ENCODE assay signal across 29 cellular contexts in genomic region chr4:122873146-122873545, GRCh38. TPM values are rescaled to one million over a fixed set of nuclear protein-coding genes. Genes with fewer than 3 reads are reported as not detected.
DNase-seq lines count a peak whose midpoint lies in the region; ATAC-seq and TF ChIP-seq lines count a peak whose summit lies in the region.
"Had no signal": no experiment of that assay in that cellular context is flagged by ENCODE, and none has a peak within 500 bp of the region (broad histone marks: within the 10 kb centered on the region; RNA-seq: fewer than 3 reads in every experiment).

No MANE protein-coding gene starts in this region.

- no peak overlapping the region for H3K9ac ChIP-seq in mammary epithelial cell (ENCODE audit: insufficient read depth, low read length)

- H3K36me3 Mint-ChIP-seq in naive thymus-derived CD8-positive, alpha-beta T cell, result no peaks in the 10 kb centered on the region

- intact Hi-C loops in mammary epithelial cell (cut with micrococcal nuclease), result loop anchor here (5.0 kb wide), 1 partner anchor 36 kb away; no protein-coding TSS in a partner anchor

- no peak for ATAC-seq in GM18498 (IDR thresholded peaks at IDR 0.05; ENCODE audit: unreplicated experiment)
- no peak for ATAC-seq in naive thymus-derived CD8-positive, alpha-beta T cell
- ATAC-seq: activated naive CD8-positive, alpha-beta T cell treated with anti-CD3 and anti-CD28 coated beads, Interleukin-2, amount 50 U/mL, for 24 hours; activated T-cell treated with anti-CD3 and anti-CD28 coated beads, Interleukin-2, amount 50 U/mL, for 72 hours; left colon; right cardiac atrium; stimulated activated naive CD8-positive, alpha-beta T cell treated with anti-CD3 and anti-CD28 coated beads, Interleukin-15, Interleukin-2, amounts not matched to agents 100 U/mL and 50 U/mL, for 24 hours; upper lobe of right lung had no signal

- WGBS in mammary epithelial cell (ENCODE audit: low coverage, missing lambda C conversion rate), result 92% methylated on average over 1 of the region's 1 CpG

- BruUV-seq in mammary epithelial cell (replicated peaks; lab: Mats Ljungman, UMichigan), result no TSS peak

- H3K36me3 ChIP-seq in mammary epithelial cell (ENCODE audit: insufficient read depth, low read length) (no peaks in the 10 kb centered on the region), osteoblast (ENCODE audit: insufficient read depth, low read length) (peaks cover 28% of the 10 kb centered on the region)
- H3K36me3 ChIP-seq: spleen, upper lobe of right lung had no signal

- peaks cover 18% of the 10 kb centered on the region for H3K79me2 ChIP-seq in mammary epithelial cell (ENCODE audit: insufficient read depth, low read length)
- H3K79me2 ChIP-seq in osteoblast (ENCODE audit: insufficient read depth, low read length), result peaks cover 90% of the 10 kb centered on the region

- no peak overlapping the region for H3K27ac Mint-ChIP-seq in naive thymus-derived CD8-positive, alpha-beta T cell
- H3K27ac Mint-ChIP-seq: activated naive CD8-positive, alpha-beta T cell treated with anti-CD3 and anti-CD28 coated beads, Interleukin-2, amount 50 U/mL, for 24 hours; activated T-cell treated with anti-CD3 and anti-CD28 coated beads, Interleukin-2, amount 50 U/mL, for 72 hours had no signal

- peaks cover 0 to 20% (median 2%) of the 10 kb centered on the region in 9 donors for H3K9me3 Mint-ChIP-seq in naive thymus-derived CD8-positive, alpha-beta T cell
- H3K9me3 Mint-ChIP-seq: activated naive CD8-positive, alpha-beta T cell treated with anti-CD3 and anti-CD28 coated beads, Interleukin-2, amount 50 U/mL, for 24 hours had no signal

- no peak overlapping the region for H3K4me3 Mint-ChIP-seq in naive thymus-derived CD8-positive, alpha-beta T cell
- H3K4me3 Mint-ChIP-seq: activated naive CD8-positive, alpha-beta T cell treated with anti-CD3 and anti-CD28 coated beads, Interleukin-2, amount 50 U/mL, for 24 hours; activated T-cell treated with anti-CD3 and anti-CD28 coated beads, Interleukin-2, amount 50 U/mL, for 72 hours had no signal

- POLR2A ChIA-PET in naive thymus-derived CD8-positive, alpha-beta T cell (lab: Charles Lee), result no interaction called here

- in situ Hi-C loops in mammary epithelial cell (cut with MboI; ENCODE audit: low sequenced_read_pairs in 2 of 2), result no loop called here

- no peak overlapping the region for H3K4me3 ChIP-seq in mammary epithelial cell (replicated peaks in 1 of 3; ENCODE audit: insufficient read depth in 1 of 3, low read depth in 2 of 3, low read length in 3 of 3)
- no peak overlapping the region for H3K4me3 ChIP-seq in osteoblast (ENCODE audit: insufficient read depth, low read length)
- H3K4me3 ChIP-seq: dorsolateral prefrontal cortex, spleen, upper lobe of right lung had no signal

- H3K4me1 ChIP-seq in mammary epithelial cell (ENCODE audit: insufficient read depth, low read length) (peaks cover 12% of the 10 kb centered on the region), osteoblast (ENCODE audit: insufficient read depth, low read length) (peaks cover 51% of the 10 kb centered on the region)
- H3K4me1 ChIP-seq: spleen, upper lobe of right lung had no signal

- CTCF ChIA-PET in mammary epithelial cell (lab: Charles Lee; ENCODE audit: low non-redundant PET), result no interaction called here

- H4K20me1 ChIP-seq in mammary epithelial cell (ENCODE audit: insufficient read depth, low read length) (no peaks in the 10 kb centered on the region), osteoblast (ENCODE audit: insufficient read depth, low read length) (peaks cover 4% of the 10 kb centered on the region)

- H3K27me3 ChIP-seq in mammary epithelial cell (ENCODE audit: insufficient read depth, low read length) (no peaks in the 10 kb centered on the region), osteoblast (ENCODE audit: insufficient read depth, low read length) (no peaks in the 10 kb centered on the region)
- H3K27me3 ChIP-seq: dorsolateral prefrontal cortex, upper lobe of right lung had no signal

- DNase-seq in EL (peak; percentile 42), M059J (ENCODE audit: low read depth) (peak; percentile 26), mammary epithelial cell (no peak), osteoblast (ENCODE audit: insufficient read length, low spot score, missing footprints) (no peak), NCI-H1092 treated with DMSO at 0.1 percent for 48 hours (lab: John Stamatoyannopoulos, UW) (no peak), occipital lobe (lab: John Stamatoyannopoulos, UW) (no peak)
- DNase-seq in naive thymus-derived CD8-positive, alpha-beta T cell, result no peak
- DNase-seq: activated CD4-positive, alpha-beta T cell treated with anti-CD3 and anti-CD28 coated beads, Interleukin-2, amount 50 U/mL, for 48 hours; activated naive CD8-positive, alpha-beta T cell treated with anti-CD3 and anti-CD28 coated beads, Interleukin-2, amount 50 U/mL, for 24 hours; activated T-cell treated with anti-CD3 and anti-CD28 coated beads, Interleukin-2, amount 50 U/mL, for 72 hours; C1 segment of cervical spinal cord; COR-L47; DMS79; dorsolateral prefrontal cortex; hippocampal formation; Karpas-422; left colon; MV-4-11; NCI-H1436 treated with DMSO at 0.1 percent for 48 hours; NCI-H446 treated with DMSO at 0.1 percent for 48 hours; NCI-H82; posterior cingulate gyrus; right cardiac atrium; RPMI8226; spleen; stimulated activated CD4-positive, alpha-beta T cell treated with anti-CD3 and anti-CD28 coated beads, Interleukin-2, amount 100 ng/mL, for 24 hours; stimulated activated naive CD8-positive, alpha-beta T cell treated with anti-CD3 and anti-CD28 coated beads, Interleukin-15, Interleukin-2, amounts not matched to agents 100 U/mL and 50 U/mL, for 24 hours; upper lobe of right lung had no signal

- peaks cover 31 to 47% (median 34%) of the 10 kb centered on the region in 5 donors for H3K27me3 Mint-ChIP-seq in naive thymus-derived CD8-positive, alpha-beta T cell

- H3K4me2 ChIP-seq in mammary epithelial cell (ENCODE audit: insufficient read depth, low read depth, low read length) (peak overlapping the region; percentile 91), osteoblast (ENCODE audit: insufficient read depth, low read length) (peak overlapping the region; percentile 70)

- dilution Hi-C loops in mammary epithelial cell (cut with HindIII; ENCODE audit: low sequenced_read_pairs), result no loop called here

- H3K9me3 ChIP-seq in mammary epithelial cell (replicated peaks; ENCODE audit: insufficient read depth, low read length) (no peaks in the 10 kb centered on the region), osteoblast (ENCODE audit: low read depth, low read length) (no peaks in the 10 kb centered on the region)
- H3K9me3 ChIP-seq: upper lobe of right lung had no signal

- no peaks in the 10 kb centered on the region for H3K4me1 Mint-ChIP-seq in naive thymus-derived CD8-positive, alpha-beta T cell
- H3K4me1 Mint-ChIP-seq: activated naive CD8-positive, alpha-beta T cell treated with anti-CD3 and anti-CD28 coated beads, Interleukin-2, amount 50 U/mL, for 24 hours had no signal

- no peak overlapping the region for H3K27ac ChIP-seq in mammary epithelial cell (ENCODE audit: insufficient read depth, low read depth, low read length)
- peak overlapping the region; percentile 84 for H3K27ac ChIP-seq in osteoblast (ENCODE audit: low read depth, low read length)
- H3K27ac ChIP-seq: dorsolateral prefrontal cortex, spleen, upper lobe of right lung had no signal

- TF ChIP-seq CTCF in mammary epithelial cell (conservative IDR thresholded peaks at IDR 0.05 in 1 of 2, IDR thresholded peaks at IDR 0.05 in 1 of 2; ENCODE audit: extremely low read depth in 1 of 2, insufficient read depth in 1 of 2, low read depth in 1 of 2, low read length in 2 of 2), result no peak
- no peak for TF ChIP-seq CTCF in osteoblast (IDR thresholded peaks at IDR 0.05; ENCODE audit: extremely low read depth, low read depth, low read length)

- H2AFZ ChIP-seq in mammary epithelial cell (ENCODE audit: low read depth, low read length) (no peak overlapping the region), osteoblast (ENCODE audit: low read length) (no peak overlapping the region)

RNA-seq across cellular contexts. Expression of gene FGF2, which starts 46.5 kb away (rescaled TPM):
- 20.7 and 25.5 TPM in 2 replicates for total RNA-seq in M059J (2014; rRNA removed; shearing (Covaris generic))
- 10 to 100 TPM; 17.3 to 30.6 TPM for total RNA-seq in mammary epithelial cell
- polyA plus RNA-seq in mammary epithelial cell, result 3.7 TPM
- polyA minus RNA-seq in mammary epithelial cell, result 7.7 TPM
- 69.2 and 86.5 TPM in 2 replicates for total RNA-seq in osteoblast
- total RNA-seq in naive thymus-derived CD8-positive, alpha-beta T cell, result not detected
- polyA plus RNA-seq in naive thymus-derived CD8-positive, alpha-beta T cell, result not detected
- total RNA-seq in occipital lobe, result 9.8 TPM

RNA-seq across cellular contexts. Expression of gene NUDT6, which starts 49.3 kb away (rescaled TPM):
- total RNA-seq in M059J (2014; rRNA removed; shearing (Covaris generic)), result 9.7 and 11.0 TPM in 2 replicates
- total RNA-seq in mammary epithelial cell (1 to 10 TPM; 4.2 to 7.4 TPM), osteoblast (6.2 and 7.4 TPM in 2 replicates), occipital lobe (6.4 TPM)
- polyA plus RNA-seq in mammary epithelial cell, result 7.0 TPM
- not detected for polyA minus RNA-seq in mammary epithelial cell
- 1 to 10 TPM; 3.1 TPM for total RNA-seq in naive thymus-derived CD8-positive, alpha-beta T cell
- 1 to 10 TPM; 2.5 to 3.1 (median 2.9) TPM for polyA plus RNA-seq in naive thymus-derived CD8-positive, alpha-beta T cell

Comparison
In these comparisons a context has a peak if more than half of its experiments do, and no peak if none do; other contexts are left out.
1. DNase-seq: peak in EL (single experiment) and M059J (single experiment); none in mammary epithelial cell (single experiment), osteoblast (single experiment), NCI-H1092 treated with DMSO at 0.1 percent for 48 hours (single experiment), naive thymus-derived CD8-positive, alpha-beta T cell (0 of 10) and occipital lobe (single experiment).
2. RNA of gene FGF2, which starts 46.5 kb away (total RNA-seq): 69.2 to 86.5 TPM in osteoblast, 17.3 to 30.6 TPM in mammary epithelial cell, 20.7 to 25.5 TPM in M059J and 9.8 TPM in occipital lobe (single experiment); not detected in naive thymus-derived CD8-positive, alpha-beta T cell; every median in the first group is over 10 times any median in the second.